Comparison of ENCODE assay signal across 21 cellular contexts in genomic region chr7:33887576-33887975, GRCh38.
"Had no signal": no experiment of that assay in that cellular context is flagged by ENCODE, and none has a peak within 500 bp of the region (broad histone marks: within the 10 kb centered on the region; RNA-seq: fewer than 3 reads in every experiment).

No MANE protein-coding gene starts in this region.

- H3K36me3 ChIP-seq: colonic mucosa, heart left ventricle, right atrium auricular region, sigmoid colon, suprapubic skin, tibial artery, upper lobe of right lung had no signal

- ATAC-seq: heart left ventricle, left colon, psoas muscle, upper lobe of right lung had no signal

- H3K4me1 ChIP-seq: colonic mucosa, psoas muscle, right atrium auricular region, suprapubic skin had no signal

- H3K27ac ChIP-seq: colonic mucosa, heart left ventricle, parathyroid adenoma, psoas muscle, right atrium auricular region, sigmoid colon, suprapubic skin, tibial artery, upper lobe of right lung had no signal

- H3K36me3 Mint-ChIP-seq: mesothelial cell of epicardium, naive B cell had no signal

- H3K9me3 Mint-ChIP-seq: endodermal cell, mesothelial cell of epicardium, naive B cell, nephron had no signal

- H3K4me3 Mint-ChIP-seq: endodermal cell, mesothelial cell of epicardium, naive B cell, nephron had no signal

- H3K27ac Mint-ChIP-seq: endodermal cell, mesothelial cell of epicardium, naive B cell had no signal

- H3K4me3 ChIP-seq: colonic mucosa, heart left ventricle, psoas muscle, right atrium auricular region, sigmoid colon, suprapubic skin, tibial artery, upper lobe of right lung had no signal

- H3K27me3 ChIP-seq: colonic mucosa, right atrium auricular region, sigmoid colon, suprapubic skin, tibial artery, upper lobe of right lung had no signal

- FAIRE-seq: endothelial cell of umbilical vein, small intestine had no signal

- DNase-seq: colonic mucosa; dermis blood vessel endothelial cell; effector CD4-positive, alpha-beta T cell; erythroblast; heart left ventricle; left colon; naive B cell; psoas muscle; sigmoid colon; small intestine; stimulated activated CD4-positive, alpha-beta T cell treated with anti-CD3 and anti-CD28 coated beads, Interleukin-12 subunit alpha, Interleukin-12 subunit beta, amount 100 ng/mL, for 4 hours; stimulated activated naive CD4-positive, alpha-beta T cell treated with Interleukin-2 at 50 U/mL for 16 hours; tibial artery; upper lobe of right lung had no signal

- H3K9me3 ChIP-seq: colonic mucosa, heart left ventricle, psoas muscle, right atrium auricular region, sigmoid colon, suprapubic skin, tibial artery, upper lobe of right lung had no signal

- H3K4me1 Mint-ChIP-seq: naive B cell had no signal
